ENCODE assay signal across 8 cellular contexts in the genomic region with DNA sequence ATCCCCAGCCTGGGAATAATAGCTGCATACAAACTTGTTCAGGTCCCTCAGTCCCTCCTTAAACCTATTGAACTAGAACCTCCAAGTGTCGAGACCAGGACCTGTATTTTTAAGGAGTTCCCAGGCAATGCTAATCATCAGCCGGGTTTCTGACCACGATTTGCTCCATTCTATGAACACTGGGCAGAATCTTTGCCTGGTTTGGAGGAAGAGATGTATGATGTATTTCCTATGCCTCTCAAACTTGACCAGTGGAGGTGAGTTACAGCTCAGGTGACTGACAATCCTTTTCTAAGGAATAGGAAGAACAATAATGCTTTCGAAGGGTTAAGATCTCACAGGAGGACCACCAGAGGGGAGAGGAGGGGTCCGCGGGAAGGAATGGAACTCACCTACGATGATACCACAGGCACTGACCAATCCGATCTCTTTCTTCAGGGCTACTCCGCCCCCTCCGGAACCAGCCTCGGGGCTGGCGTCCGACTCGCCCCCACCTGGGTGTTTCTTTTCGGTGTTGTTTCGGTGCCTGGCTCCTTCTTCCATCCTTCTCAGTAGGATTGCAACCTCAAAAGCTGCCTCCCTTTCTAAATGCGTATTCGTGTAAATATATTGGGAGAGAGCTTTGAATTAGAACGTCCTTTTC. TPM values are rescaled to one million over a fixed set of nuclear protein-coding genes. Genes with fewer than 3 reads are reported as not detected.
DNase-seq lines count a peak whose midpoint lies in the region; ATAC-seq and TF ChIP-seq lines count a peak whose summit lies in the region.

No MANE protein-coding gene starts in this region.

- peaks cover 2% of the 10 kb centered on the region for H3K4me1 Mint-ChIP-seq in T-helper 2 cell treated with Interferon-gamma antibody and Interleukin-4, amounts not matched to agents 5 μg/mL and 100 μg/mL, for 36 hours (ENCODE audit: low read depth)
- H3K4me1 Mint-ChIP-seq in memory B cell, result peaks cover 5% of the 10 kb centered on the region
- peaks cover 0 to 2% of the 10 kb centered on the region in 2 donors for H3K4me1 Mint-ChIP-seq in stimulated activated naive B cell treated with anti-CD40 and anti-IgM and Interleukin-4, amounts not matched to agents 10 μg/mL and 1 μg/mL and 100 μg/mL, for 72 hours

- H3K27ac ChIP-seq in HL-60 (replicated peaks) (no peak overlapping the region), ectodermal cell (ENCODE audit: insufficient read depth, low read depth, low read length, poor library complexity, severe bottlenecking) (no peak overlapping the region)

- 0 to 1% methylated on average over 16 to 18 of the region's 19 CpGs for WGBS in ectodermal cell, 2 experiments

- H3K9me3 Mint-ChIP-seq in T-helper 2 cell treated with Interferon-gamma antibody and Interleukin-4, amounts not matched to agents 5 μg/mL and 100 μg/mL, for 36 hours, result no peaks in the 10 kb centered on the region
- no peaks in the 10 kb centered on the region for H3K9me3 Mint-ChIP-seq in memory B cell
- no peaks in the 10 kb centered on the region for H3K9me3 Mint-ChIP-seq in stimulated activated naive B cell treated with anti-CD40 and anti-IgM and Interleukin-4, amounts not matched to agents 10 μg/mL and 1 μg/mL and 100 μg/mL, for 72 hours

- H3K27me3 ChIP-seq in HL-60 (ENCODE audit: insufficient read depth, poor library complexity, severe bottlenecking), result no peaks in the 10 kb centered on the region
- no peaks in the 10 kb centered on the region for H3K27me3 ChIP-seq in ectodermal cell (ENCODE audit: control insufficient read depth, insufficient read depth, low read length, poor library complexity, severe bottlenecking)

- H3K4me3 ChIP-seq in HL-60 (replicated peaks; ENCODE audit: insufficient read depth, low read length) (peak overlapping the region; percentile 35), ectodermal cell (ENCODE audit: insufficient read depth, low read depth, low read length) (peak overlapping the region; percentile 59)

- no peak for TF ChIP-seq CTCF in HL-60 (IDR thresholded peaks at IDR 0.05; ENCODE audit: insufficient read depth, low read length)

- H3K36me3 Mint-ChIP-seq in T-helper 2 cell treated with Interferon-gamma antibody and Interleukin-4, amounts not matched to agents 5 μg/mL and 100 μg/mL, for 36 hours (ENCODE audit: low read depth), result no peaks in the 10 kb centered on the region
- H3K36me3 Mint-ChIP-seq in memory B cell, result no peaks in the 10 kb centered on the region
- H3K36me3 Mint-ChIP-seq in stimulated activated naive B cell treated with anti-CD40 and anti-IgM and Interleukin-4, amounts not matched to agents 10 μg/mL and 1 μg/mL and 100 μg/mL, for 72 hours, result no peaks in the 10 kb centered on the region

- peak; percentile 82 for ATAC-seq in memory B cell (ENCODE audit: low read depth)
- peak; percentile 77 to 78 for ATAC-seq in stimulated activated naive B cell treated with anti-CD40 and anti-IgM and Interleukin-4, amounts not matched to agents 10 μg/mL and 1 μg/mL and 100 μg/mL, for 72 hours (replicated peaks)

- H3K4me3 Mint-ChIP-seq in T-helper 2 cell treated with Interferon-gamma antibody and Interleukin-4, amounts not matched to agents 5 μg/mL and 100 μg/mL, for 36 hours, result no peak overlapping the region
- no peak overlapping the region for H3K4me3 Mint-ChIP-seq in memory B cell
- no peak overlapping the region for H3K4me3 Mint-ChIP-seq in stimulated activated naive B cell treated with anti-CD40 and anti-IgM and Interleukin-4, amounts not matched to agents 10 μg/mL and 1 μg/mL and 100 μg/mL, for 72 hours

- no peak overlapping the region for H3K27ac Mint-ChIP-seq in T-helper 2 cell treated with Interferon-gamma antibody and Interleukin-4, amounts not matched to agents 5 μg/mL and 100 μg/mL, for 36 hours
- H3K27ac Mint-ChIP-seq in memory B cell, result no peak overlapping the region
- no peak overlapping the region for H3K27ac Mint-ChIP-seq in stimulated activated naive B cell treated with anti-CD40 and anti-IgM and Interleukin-4, amounts not matched to agents 10 μg/mL and 1 μg/mL and 100 μg/mL, for 72 hours

- H3K27me3 Mint-ChIP-seq in T-helper 2 cell treated with Interferon-gamma antibody and Interleukin-4, amounts not matched to agents 5 μg/mL and 100 μg/mL, for 36 hours (ENCODE audit: low read depth), result peaks cover 22% of the 10 kb centered on the region
- H3K27me3 Mint-ChIP-seq in memory B cell, result peaks cover 6% of the 10 kb centered on the region
- H3K27me3 Mint-ChIP-seq in stimulated activated naive B cell treated with anti-CD40 and anti-IgM and Interleukin-4, amounts not matched to agents 10 μg/mL and 1 μg/mL and 100 μg/mL, for 72 hours, result peaks cover 12 to 39% of the 10 kb centered on the region in 2 donors

- DNase-seq in HL-60 (ENCODE audit: low read depth in 1 of 2, low spot score in 1 of 2), result no peak
- DNase-seq in T-helper 2 cell treated with Interferon-gamma antibody and Interleukin-4, amounts not matched to agents 5 μg/mL and 100 μg/mL, for 36 hours (ENCODE audit: low spot score), result peak; percentile 17
- DNase-seq in memory B cell (ENCODE audit: low spot score in 2 of 2), result peak; percentile 11 to 26
- peak; percentile 11 for DNase-seq in stimulated activated naive B cell treated with anti-CD40 and anti-IgM and Interleukin-4, amounts not matched to agents 10 μg/mL and 1 μg/mL and 100 μg/mL, for 72 hours
- DNase-seq in NK-92 treated with Interleukin-12 subunit alpha and Interleukin-12 subunit beta, amount 100 ng/mL, for 24 hours (lab: John Stamatoyannopoulos, UW), result no peak
- DNase-seq in NCI-H1092 treated with DMSO at 0.1 percent for 48 hours (lab: John Stamatoyannopoulos, UW), result no peak
- no peak for DNase-seq in SHP77 treated with DMSO at 0.1 percent for 48 hours (lab: John Stamatoyannopoulos, UW)

- H3K4me1 ChIP-seq in ectodermal cell (ENCODE audit: control insufficient read depth, insufficient read depth, low read length), result no peaks in the 10 kb centered on the region

- no peaks in the 10 kb centered on the region for H3K36me3 ChIP-seq in ectodermal cell (ENCODE audit: control insufficient read depth, insufficient read depth, low read length)

- H3K9me3 ChIP-seq in ectodermal cell (ENCODE audit: control insufficient read depth, low read length), result no peaks in the 10 kb centered on the region

RNA-seq across cellular contexts. Expression of a gene that starts 1.0 kb away (rescaled TPM):
- polyA plus RNA-seq in ectodermal cell (2013, experiment 1 of 4), result 105 TPM
- 135 TPM for polyA plus RNA-seq in ectodermal cell (2013, experiment 2 of 4)
- 61.8 TPM for polyA plus RNA-seq in ectodermal cell (2013, experiment 3 of 4)
- 80.4 TPM for polyA plus RNA-seq in ectodermal cell (2013, experiment 4 of 4)

RNA-seq across cellular contexts. Expression of a gene that starts 55.2 kb away (rescaled TPM):
- not detected for polyA plus RNA-seq in ectodermal cell (2013, experiment 1 of 4)
- 0.28 TPM for polyA plus RNA-seq in ectodermal cell (2013, experiment 2 of 4)
- not detected for polyA plus RNA-seq in ectodermal cell (2013, experiment 3 of 4)
- not detected for polyA plus RNA-seq in ectodermal cell (2013, experiment 4 of 4)

Comparison
In these comparisons a context has a peak if more than half of its experiments do, and no peak if none do; other contexts are left out.
1. DNase-seq: peak in T-helper 2 cell treated with Interferon-gamma antibody and Interleukin-4, amounts not matched to agents 5 μg/mL and 100 μg/mL, for 36 hours (single experiment), memory B cell (2 of 2) and stimulated activated naive B cell treated with anti-CD40 and anti-IgM and Interleukin-4, amounts not matched to agents 10 μg/mL and 1 μg/mL and 100 μg/mL, for 72 hours (single experiment); none in HL-60 (0 of 2), NK-92 treated with Interleukin-12 subunit alpha and Interleukin-12 subunit beta, amount 100 ng/mL, for 24 hours (single experiment), NCI-H1092 treated with DMSO at 0.1 percent for 48 hours (single experiment) and SHP77 treated with DMSO at 0.1 percent for 48 hours (single experiment).